Comparison of ENCODE assay signal across 30 cellular contexts in the genomic region with DNA sequence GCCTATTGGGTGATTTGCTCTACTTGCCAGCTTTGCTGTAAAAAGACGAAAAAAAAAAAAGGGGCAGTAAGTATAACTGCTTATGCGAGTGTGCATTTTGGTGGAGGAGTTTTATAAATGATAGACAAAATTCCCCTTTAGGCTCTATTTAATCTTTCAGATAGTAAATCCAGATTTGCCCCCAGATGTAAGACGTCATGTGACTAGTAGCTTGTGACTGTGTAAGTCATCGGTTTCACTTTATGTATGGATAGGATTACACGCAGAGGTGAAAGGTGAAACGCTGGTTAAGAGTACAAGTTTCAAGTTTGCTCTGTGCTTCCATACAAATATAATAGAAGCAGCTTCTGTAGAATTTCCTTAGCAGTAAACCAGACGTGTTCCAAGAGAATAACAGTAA. TPM values are rescaled to one million over a fixed set of nuclear protein-coding genes. Genes with fewer than 3 reads are reported as not detected.
DNase-seq lines count a peak whose midpoint lies in the region; ATAC-seq, FAIRE-seq and TF ChIP-seq lines count a peak whose summit lies in the region.
"Had no signal": no experiment of that assay in that cellular context is flagged by ENCODE, and none has a peak within 500 bp of the region (broad histone marks: within the 10 kb centered on the region; RNA-seq: fewer than 3 reads in every experiment).

No MANE protein-coding gene starts in this region.

- H3K79me2 ChIP-seq in GM12878 (ENCODE audit: control insufficient read depth, insufficient read depth, low read length), result no peaks in the 10 kb centered on the region
- H3K79me2 ChIP-seq in smooth muscle cell (ENCODE audit: low read depth), result peaks cover 92% of the 10 kb centered on the region

- TF ChIP-seq CTCF in GM12878 (IDR thresholded peaks at IDR 0.05 in 2 of 3, conservative IDR thresholded peaks at IDR 0.05 in 1 of 3; ENCODE audit: control insufficient read depth in 2 of 3, extremely low read depth in 1 of 3, insufficient read depth in 1 of 3, low read depth in 3 of 3, low read length in 3 of 3) (no peak), smooth muscle cell (IDR thresholded peaks at IDR 0.05; ENCODE audit: borderline replicate concordance, insufficient read depth, poor library complexity, severe bottlenecking) (no peak)

- TF ChIP-seq EP300 in GM12878 (IDR thresholded peaks at IDR 0.05; ENCODE audit: borderline replicate concordance in 1 of 2, control insufficient read depth in 1 of 2, low read depth in 2 of 2, low read length in 2 of 2), result no peak

- no peak overlapping the region for H3K4me2 ChIP-seq in GM12878 (ENCODE audit: control insufficient read depth, insufficient read depth)
- H3K4me2 ChIP-seq in smooth muscle cell, result peak overlapping the region; percentile 33

- no peak overlapping the region for H3K4me3 ChIP-seq in GM12878
- H3K4me3 ChIP-seq in smooth muscle cell, result no peak overlapping the region
- H3K4me3 ChIP-seq: body of pancreas, sigmoid colon, tibial nerve had no signal

- POLR2A ChIA-PET in GM12878 (lab: Charles Lee), result no interaction called here

- no peak overlapping the region for H3K9ac ChIP-seq in GM12878 (ENCODE audit: control insufficient read depth, insufficient read depth, low read length)
- H3K9ac ChIP-seq in smooth muscle cell (ENCODE audit: low read depth), result no peak overlapping the region

- RAD21 ChIA-PET in GM12878 (lab: Charles Lee; ENCODE audit: unreplicated experiment), result no interaction called here

- TF ChIP-seq RAD21 in GM12878 (IDR thresholded peaks at IDR 0.05; ENCODE audit: insufficient read depth, low read depth, low read length), result no peak

- ATAC-seq in HG03432 (IDR thresholded peaks at IDR 0.05; ENCODE audit: unreplicated experiment), result peak; percentile 45
- ATAC-seq in GM12878, result peak; percentile 74
- peak; percentile 48 for ATAC-seq in left colon
- no peak for ATAC-seq in HG02981 (IDR thresholded peaks at IDR 0.05; ENCODE audit: unreplicated experiment)
- ATAC-seq in HG02884 (IDR thresholded peaks at IDR 0.05; ENCODE audit: unreplicated experiment), result no peak
- ATAC-seq: activated CD8-positive, alpha-beta T cell treated with anti-CD3 and anti-CD28 coated beads for 36 hours; body of pancreas had no signal

- DNase-seq in GM12878 (ENCODE audit: low read depth, low spot score), result no peak
- no peak for DNase-seq in left colon
- no peak for DNase-seq in smooth muscle cell (lab: John Stamatoyannopoulos, UW; ENCODE audit: unreplicated experiment)
- DNase-seq in activated T-cell treated with anti-CD3 and anti-CD28 coated beads for 4 hours, result no peak
- DNase-seq: activated CD4-positive, alpha-beta T cell treated with anti-CD3 and anti-CD28 coated beads for 1 hour; activated CD8-positive, alpha-beta memory T cell treated with anti-CD3 and anti-CD28 coated beads, Interleukin-2, amount 50 U/mL, for 48 hours; activated CD8-positive, alpha-beta T cell treated with anti-CD3 and anti-CD28 coated beads for 36 hours; activated naive CD4-positive, alpha-beta T cell treated with anti-CD3 and anti-CD28 coated beads, Interleukin-2, amount 10 ng/mL, durations not matched to agents 7 days and 5 days; body of pancreas; GOT3; immature natural killer cell; KG1; NCI-H1436; NCI-H2081; NCI-H2227 treated with DMSO at 0.1 percent for 48 hours; NCI-H526; SHP77 treated with DMSO at 0.1 percent for 48 hours; sigmoid colon; stimulated activated CD4-positive, alpha-beta T cell treated with anti-CD3 and anti-CD28 coated beads, Interleukin-15, amount 100 ng/mL, for 24 hours; stimulated activated CD4-positive, alpha-beta T cell treated with anti-CD3 and anti-CD28 coated beads, Interleukin-4, amount 100 ng/mL, for 4 hours had no signal

- no peaks in the 10 kb centered on the region for H4K20me1 ChIP-seq in GM12878 (ENCODE audit: control insufficient read depth, insufficient read depth)
- H4K20me1 ChIP-seq in smooth muscle cell (ENCODE audit: low read depth), result peaks cover 64% of the 10 kb centered on the region

- SMC1A ChIA-PET in GM12878 (lab: Charles Lee; ENCODE audit: uncharacterized antibody, unreplicated experiment), result interaction anchor here (0.6 to 1.4 kb wide), 2 partner anchors 14 to 45 kb away, joined by 3 to 4 read pairs; no protein-coding TSS in a partner anchor

- no peak for TF ChIP-seq POLR2A in GM12878 (IDR thresholded peaks at IDR 0.05; ENCODE audit: low read depth, low read length)

- BruUV-seq in GM12878 (replicated peaks; lab: Mats Ljungman, UMichigan), result no TSS peak

- FAIRE-seq in GM12878 (lab: Jason Lieb, UNC), result no peak
- FAIRE-seq: endothelial cell of umbilical vein had no signal

- in situ Hi-C loops in GM12878 (cut with MboI), result no loop called here

- WGBS in GM12878 (ENCODE audit: insufficient coverage, insufficient replicate concordance, low lambda C conversion rate, missing lambda C conversion rate), result 25% methylated on average over 7 of the region's 7 CpGs
- WGBS in smooth muscle cell (ENCODE audit: low lambda C conversion rate), result 85% methylated on average over 7 of the region's 7 CpGs

- H3K36me3 ChIP-seq in GM12878 (ENCODE audit: control insufficient read depth in 2 of 2, insufficient read depth in 2 of 2, low read length in 1 of 2) (no peaks in the 10 kb centered on the region), smooth muscle cell (ENCODE audit: low read depth) (peaks cover 26% of the 10 kb centered on the region)

- intact Hi-C loops in GM12878 (cut with micrococcal nuclease; ENCODE audit: unreplicated experiment), result no loop called here
- intact Hi-C loops in left colon (cut with DNase I, micrococcal nuclease), result no loop called here

- H3F3A ChIP-seq in smooth muscle cell (ENCODE audit: low read depth), result peaks cover 13% of the 10 kb centered on the region

- H3K9me3 ChIP-seq in GM12878 (replicated peaks; ENCODE audit: control insufficient read depth, insufficient read depth, low read length), result no peaks in the 10 kb centered on the region; the same call in 2 of the 3 replicates
- H3K9me3 ChIP-seq in smooth muscle cell (replicated peaks; ENCODE audit: low read depth), result no peaks in the 10 kb centered on the region
- H3K9me3 ChIP-seq: body of pancreas, sigmoid colon, tibial nerve had no signal

- H3K4me1 ChIP-seq in GM12878 (ENCODE audit: control insufficient read depth, insufficient read depth, low read length) (no peaks in the 10 kb centered on the region), smooth muscle cell (ENCODE audit: low read depth) (no peaks in the 10 kb centered on the region)

- H3K27me3 ChIP-seq in GM12878 (replicated peaks in 1 of 2; ENCODE audit: control insufficient read depth in 2 of 2, insufficient read depth in 2 of 2, low read length in 1 of 2), result peaks cover 0 to 2% of the 10 kb centered on the region in 2 experiments; a peak in 2 of 4 replicates
- H3K27me3 ChIP-seq in smooth muscle cell (ENCODE audit: low read depth), result no peaks in the 10 kb centered on the region
- H3K27me3 ChIP-seq: body of pancreas, sigmoid colon, tibial nerve had no signal

- CTCF ChIA-PET in GM12878 (lab: Yijun Ruan, JAX), result no interaction called here

- H3K27ac ChIP-seq in GM12878 (ENCODE audit: control insufficient read depth, insufficient read depth) (no peak overlapping the region), smooth muscle cell (ENCODE audit: low read depth) (peak overlapping the region; percentile 24)
- H3K27ac ChIP-seq: body of pancreas, sigmoid colon, tibial nerve had no signal

- H2AFZ ChIP-seq in GM12878 (ENCODE audit: control insufficient read depth, low read depth, low read length) (no peak overlapping the region), smooth muscle cell (ENCODE audit: low read depth) (no peak overlapping the region)

TF ChIP-seq in GM12878, 131 proteins besides CTCF, POLR2A, EP300 and RAD21 (continues in another document):
- TF ChIP-seq TCF3 (IDR thresholded peaks at IDR 0.05; ENCODE audit: borderline replicate concordance, insufficient read depth, low read depth, low read length), result no peak
- TF ChIP-seq NR2F1 (conservative IDR thresholded peaks at IDR 0.05), result 0 out of 2 replicates have a peak, but pooled peaks have one; percentile 23

RNA-seq across cellular contexts. Expression of gene RAB32, which starts 7.9 kb away (rescaled TPM):
- total RNA-seq in GM12878 (2013; cell fraction: nucleolus; rRNA removed), result not detected in 2 replicates
- not detected in 2 replicates for total RNA-seq in GM12878 (2014; rRNA removed)
- not detected in 2 replicates for total RNA-seq in GM12878 (2014; rRNA removed; fragmentation: Illumina TruSeq; extraction: Trizol)
- not detected in 2 replicates for total RNA-seq in GM12878 (2021)
- 0.31 TPM for polyA plus RNA-seq in GM12878 (2011; ENCODE audit: low read depth)
- polyA plus RNA-seq in GM12878 (2011; rRNA removed), result 0.39 and 0.50 TPM in 2 replicates
- polyA plus RNA-seq in GM12878 (2011; cell fraction: cytosol; rRNA removed), result 0.25 and 0.39 TPM in 2 replicates
- 0.10 and 0.18 TPM in 2 replicates for polyA plus RNA-seq in GM12878 (2011; cell fraction: nucleus; rRNA removed)
- polyA plus RNA-seq in GM12878 (2012), result 0.60 and 0.76 TPM in 2 replicates
- not detected in 2 replicates for polyA plus RNA-seq in GM12878 (2014; fragmentation: Illumina TruSeq; extraction: Trizol)
- not detected for polyA plus RNA-seq in GM12878 (2014; fragmentation: Nextera tagmentation; extraction: Ambion mirVana)
- polyA plus RNA-seq in GM12878 (2014; rRNA removed), result not detected in 2 replicates
- not detected for polyA plus RNA-seq in GM12878 (2016; fragmentation: Nextera tagmentation; extraction: Ambion mirVana)
- polyA minus RNA-seq in GM12878 (2011; rRNA and poly(A)+ RNA removed), result 0.15 TPM in 1 of 2 replicates, not detected in the other
- not detected in 2 replicates for polyA minus RNA-seq in GM12878 (2011; cell fraction: cytosol; rRNA and poly(A)+ RNA removed)
- 0.24 TPM in 1 of 2 replicates, not detected in the other for polyA minus RNA-seq in GM12878 (2011; cell fraction: nucleus; rRNA and poly(A)+ RNA removed)
- 10 to 100 TPM; 42.6 to 48.9 TPM for total RNA-seq in left colon
- total RNA-seq in smooth muscle cell, result 154 and 161 TPM in 2 replicates
- polyA plus RNA-seq in smooth muscle cell, result 226 and 316 TPM in 2 replicates

RNA-seq across cellular contexts. Expression of gene ADGB, which starts 47.2 kb away (rescaled TPM):
- total RNA-seq in GM12878 (2013; cell fraction: nucleolus; rRNA removed), result not detected in 2 replicates
- not detected in 2 replicates for total RNA-seq in GM12878 (2014; rRNA removed)
- total RNA-seq in GM12878 (2014; rRNA removed; fragmentation: Illumina TruSeq; extraction: Trizol), result not detected in 2 replicates
- not detected in 2 replicates for total RNA-seq in GM12878 (2021)
- polyA plus RNA-seq in GM12878 (2011; ENCODE audit: low read depth), result not detected
- not detected in 2 replicates for polyA plus RNA-seq in GM12878 (2011; rRNA removed)
- polyA plus RNA-seq in GM12878 (2011; cell fraction: cytosol; rRNA removed), result not detected in 2 replicates
- polyA plus RNA-seq in GM12878 (2011; cell fraction: nucleus; rRNA removed), result not detected in 2 replicates
- not detected in 2 replicates for polyA plus RNA-seq in GM12878 (2012)
- not detected in 2 replicates for polyA plus RNA-seq in GM12878 (2014; fragmentation: Illumina TruSeq; extraction: Trizol)
- not detected for polyA plus RNA-seq in GM12878 (2014; fragmentation: Nextera tagmentation; extraction: Ambion mirVana)
- not detected in 2 replicates for polyA plus RNA-seq in GM12878 (2014; rRNA removed)
- not detected for polyA plus RNA-seq in GM12878 (2016; fragmentation: Nextera tagmentation; extraction: Ambion mirVana)
- not detected in 2 replicates for polyA minus RNA-seq in GM12878 (2011; rRNA and poly(A)+ RNA removed)
- not detected in 2 replicates for polyA minus RNA-seq in GM12878 (2011; cell fraction: cytosol; rRNA and poly(A)+ RNA removed)
- polyA minus RNA-seq in GM12878 (2011; cell fraction: nucleus; rRNA and poly(A)+ RNA removed), result not detected in 2 replicates
- total RNA-seq in left colon, result 1 to 10 TPM; 1.5 to 1.6 TPM
- 1.1 and 1.5 TPM in 2 replicates for total RNA-seq in smooth muscle cell
- 1.6 and 3.1 TPM in 2 replicates for polyA plus RNA-seq in smooth muscle cell
- total RNA-seq: activated CD8-positive, alpha-beta T cell treated with anti-CD3 and anti-CD28 coated beads for 36 hours; body of pancreas; endothelial cell of umbilical vein; G401; left lobe of liver; neural crest cell; tibial nerve had no signal
- polyA plus RNA-seq: AG04450, BJ, endothelial cell of umbilical vein, immature natural killer cell had no signal

Comparison
In these comparisons a context has a peak if more than half of its experiments do, and no peak if none do; other contexts are left out.
1. ATAC-seq: peak in HG03432 (single experiment), GM12878 (single experiment) and left colon (single experiment); none in HG02981 (single experiment) and HG02884 (single experiment).
2. RNA of gene RAB32, which starts 7.9 kb away (total RNA-seq): 154 to 161 TPM in smooth muscle cell and 42.6 to 48.9 TPM in left colon; not detected in GM12878; every median in the first group is over 10 times any median in the second.